ENCODE assay signal across 8 cellular contexts in the genomic region with DNA sequence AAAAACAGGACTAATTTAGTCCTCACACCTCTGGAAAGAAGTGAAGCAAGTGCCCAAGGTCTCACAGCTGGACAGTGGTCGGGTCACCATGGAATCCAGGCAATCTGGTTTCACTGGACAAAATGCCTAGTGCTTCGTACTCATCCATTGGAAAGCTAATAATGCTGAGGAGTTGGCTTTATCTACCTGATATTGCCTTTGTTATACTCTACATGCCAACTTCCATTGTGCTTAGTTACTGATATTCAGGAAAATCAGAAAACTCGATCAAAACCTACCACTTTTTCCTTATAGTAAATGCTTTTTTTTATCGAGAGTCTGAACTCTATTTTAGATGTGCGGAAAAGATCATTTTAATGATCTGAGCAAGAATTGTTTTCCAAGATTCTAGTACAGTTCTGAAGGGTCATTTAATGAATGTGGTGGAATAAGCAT. TPM values are rescaled to one million over a fixed set of nuclear protein-coding genes. Genes with fewer than 3 reads are reported as not detected.
DNase-seq lines count a peak whose midpoint lies in the region; ATAC-seq and TF ChIP-seq lines count a peak whose summit lies in the region.

No MANE protein-coding gene starts in this region.

- intact Hi-C loops in Panc1 (cut with micrococcal nuclease; ENCODE audit: unreplicated experiment) (loop anchor here (5.0 kb wide), 1 partner anchor 64 kb away; the partner anchor contains the start of gene SLC35A1), posterior cingulate gyrus (cut with DNase I) (loop anchor here (2.0 to 10.0 kb wide), 2 partner anchors 64 to 254 kb away; partner anchors contain the start of genes SLC35A1 and ZNF292)

- BruUV-seq in Panc1 (replicated peaks; lab: Mats Ljungman, UMichigan): no TSS peak

- H3K4me3 ChIP-seq in Panc1 (ENCODE audit: low read depth in 2 of 2, low read length in 2 of 2) (peak overlapping the region; percentile 89 to 95), fibroblast of mammary gland (ENCODE audit: control insufficient read depth, low read depth, low read length) (peak overlapping the region; percentile 85), skeletal muscle satellite cell (ENCODE audit: low read length) (peak overlapping the region; percentile 95)

- peak overlapping the region; percentile 53 for H3K9ac ChIP-seq in skeletal muscle satellite cell (ENCODE audit: low read depth, low read length)

- H3K27ac ChIP-seq in Panc1 (ENCODE audit: low read length): peak overlapping the region; percentile 97

- H3K4me1 ChIP-seq in Panc1 (ENCODE audit: control insufficient read depth, insufficient read depth, low read length) (peaks cover 7% of the 10 kb centered on the region; the same call in 1 of the 2 replicates), skeletal muscle satellite cell (ENCODE audit: control insufficient read depth, insufficient read depth, low read length) (peaks cover 3% of the 10 kb centered on the region)

- H3K9me3 ChIP-seq in Panc1 (ENCODE audit: control insufficient read depth, insufficient read depth, low read depth, low read length): no peaks in the 10 kb centered on the region
- H3K9me3 ChIP-seq in skeletal muscle satellite cell (replicated peaks; ENCODE audit: low read length): no peaks in the 10 kb centered on the region

- ATAC-seq in GM19452 (IDR thresholded peaks at IDR 0.05; ENCODE audit: unreplicated experiment) (peak; percentile 7), Panc1 (peak; percentile 64), HG03196 (IDR thresholded peaks at IDR 0.05; ENCODE audit: unreplicated experiment) (no peak)

- TF ChIP-seq CTCF in Panc1 (IDR thresholded peaks at IDR 0.05): no peak
- TF ChIP-seq CTCF in fibroblast of mammary gland (conservative IDR thresholded peaks at IDR 0.05; ENCODE audit: control insufficient read depth, insufficient read depth, low read depth, low read length): no peak

- POLR2A ChIA-PET in Panc1 (lab: Charles Lee): interaction anchor here (0.5 to 0.8 kb wide), 6 partner anchors 8 to 1948 kb away, joined by 3 to 5 read pairs (median 4); no protein-coding TSS in a partner anchor

- no peaks in the 10 kb centered on the region for H3K36me3 ChIP-seq in Panc1 (ENCODE audit: control insufficient read depth, insufficient read depth, low read length)
- H3K36me3 ChIP-seq in skeletal muscle satellite cell (ENCODE audit: insufficient read depth, low read length): no peaks in the 10 kb centered on the region

- CTCF ChIA-PET in Panc1 (lab: Charles Lee): interaction anchor here (0.6 kb wide), 1 partner anchor 16 kb away, joined by 3 read pairs; no protein-coding TSS in a partner anchor

- in situ Hi-C loops in Panc1 (cut with HindIII; ENCODE audit: low pct_unique_long_range_greater_than_20kb, low sequenced_read_pairs): no loop called here

- H3K27me3 ChIP-seq in Panc1 (ENCODE audit: control insufficient read depth, insufficient read depth, low read length): no peaks in the 10 kb centered on the region
- H3K27me3 ChIP-seq in skeletal muscle satellite cell (ENCODE audit: control insufficient read depth, insufficient read depth, low read length): peaks cover 10% of the 10 kb centered on the region

- H3K4me2 ChIP-seq in skeletal muscle satellite cell (ENCODE audit: low read length): peak overlapping the region; percentile 82

- DNase-seq in Panc1 (ENCODE audit: low read depth, low spot score): peak; percentile 72
- DNase-seq in fibroblast of mammary gland (ENCODE audit: low read depth): no peak
- DNase-seq in foreskin melanocyte: no peak
- no peak for DNase-seq in posterior cingulate gyrus
- no peak for DNase-seq in activated CD4-positive, alpha-beta T cell treated with anti-CD3 and anti-CD28 coated beads for 4 hours

RNA-seq across cellular contexts. Expression of gene CFAP206, which starts 1.0 kb away (rescaled TPM):
- total RNA-seq in Panc1 (2021; ENCODE audit: unreplicated experiment): 2.4 TPM
- 1.4 TPM for polyA plus RNA-seq in Panc1 (2012; ENCODE audit: insufficient read length)
- 0.44 and 0.51 TPM in 2 replicates for total RNA-seq in skeletal muscle satellite cell (2012; rRNA removed)
